Comparison of ENCODE assay signal across 8 cellular contexts in the genomic region with DNA sequence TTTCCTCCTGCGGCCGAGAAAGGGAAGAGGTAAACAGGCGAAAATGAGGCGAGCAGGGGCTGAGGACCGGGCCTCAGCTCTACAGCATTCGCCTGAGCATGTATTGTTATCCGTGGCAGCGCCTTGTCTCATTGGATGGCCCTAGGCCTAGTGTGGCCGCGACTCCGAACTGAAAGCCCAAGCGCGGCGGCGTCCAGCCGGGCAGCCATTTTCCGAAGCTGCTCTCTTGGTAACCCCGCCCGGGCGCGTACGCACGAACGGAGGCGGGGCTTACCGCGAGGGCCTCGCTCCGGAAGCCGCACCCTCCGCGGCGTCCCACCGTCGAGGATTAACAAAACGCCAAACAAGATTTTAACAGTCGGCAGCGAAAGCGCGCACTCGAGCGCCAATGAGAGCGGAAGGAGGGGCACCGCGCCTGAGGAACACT. TPM values are rescaled to one million over a fixed set of nuclear protein-coding genes. Genes with fewer than 3 reads are reported as not detected.
DNase-seq lines count a peak whose midpoint lies in the region; ATAC-seq, FAIRE-seq and TF ChIP-seq lines count a peak whose summit lies in the region.

No MANE protein-coding gene starts in this region.

- peaks cover 38% of the 10 kb centered on the region for H3K4me1 ChIP-seq in CD4-positive, alpha-beta memory T cell (ENCODE audit: insufficient read depth, low read length)
- peaks cover 16% of the 10 kb centered on the region for H3K4me1 ChIP-seq in HAP-1
- H3K4me1 ChIP-seq in body of pancreas, result peaks cover 29% of the 10 kb centered on the region
- peaks cover 8 to 16% of the 10 kb centered on the region in 2 donors for H3K4me1 ChIP-seq in kidney (ENCODE audit: control insufficient read depth in 1 of 2, insufficient read depth in 1 of 2, low read depth in 1 of 2, low read length in 2 of 2)

- intact Hi-C loops in CD4-positive, alpha-beta memory T cell (cut with micrococcal nuclease), result loop anchor here (1.0 to 5.0 kb wide), 6 partner anchors 251 to 1357 kb away; a partner anchor contains a TSS
- intact Hi-C loops in body of pancreas (cut with DNase I) (no loop called here), kidney (cut with DNase I) (no loop called here)

- peak overlapping the region; percentile 95 for H3K4me2 ChIP-seq in SU-DHL-6 (ENCODE audit: low read depth, low read length, poor library complexity, severe bottlenecking)

- peak in 2 of 5 donors; percentile 96 to 100 for DNase-seq in CD4-positive, alpha-beta memory T cell
- peak in 1 of 2 experiments; percentile 99 for DNase-seq in HAP-1 (ENCODE audit: low spot score in 2 of 2)
- peak in 3 of 4 donors; percentile 93 to 97 (median 95) for DNase-seq in body of pancreas
- DNase-seq in kidney, result peak; percentile 99
- DNase-seq in stimulated activated CD4-positive, alpha-beta T cell treated with anti-CD3 and anti-CD28 coated beads, Interleukin-2, amount 100 ng/mL, for 4 hours (ENCODE audit: low read depth), result peak; percentile 94
- no peak for DNase-seq in COR-L47 (lab: John Stamatoyannopoulos, UW)
- no peak for DNase-seq in cerebellar cortex (ENCODE audit: low spot score)

- H3K27ac ChIP-seq in CD4-positive, alpha-beta memory T cell (ENCODE audit: low read depth, low read length), result peak overlapping the region; percentile 97
- H3K27ac ChIP-seq in SU-DHL-6 (ENCODE audit: low read depth, low read length) (peak overlapping the region; percentile 99), body of pancreas (peak overlapping the region; percentile 96 to 98 (median 98)), kidney (ENCODE audit: low read depth in 2 of 2, low read length in 2 of 2) (peak overlapping the region; percentile 98 to 99)

- FAIRE-seq in kidney (lab: Jason Lieb, UNC), result no peak

- peak overlapping the region; percentile 55 to 94 for H3K4me3 ChIP-seq in CD4-positive, alpha-beta memory T cell (ENCODE audit: low read length in 2 of 2)
- H3K4me3 ChIP-seq in HAP-1, result peak overlapping the region; percentile 95
- H3K4me3 ChIP-seq in SU-DHL-6 (ENCODE audit: insufficient read depth, low read length, poor library complexity, severe bottlenecking), result peak overlapping the region; percentile 86
- peak overlapping the region; percentile 67 to 97 for H3K4me3 ChIP-seq in body of pancreas
- H3K4me3 ChIP-seq in kidney (ENCODE audit: low read length in 2 of 2), result peak overlapping the region; percentile 87 to 92

- no peaks in the 10 kb centered on the region for H3K27me3 ChIP-seq in CD4-positive, alpha-beta memory T cell (ENCODE audit: insufficient read depth, low read length)
- H3K27me3 ChIP-seq in HAP-1 (ENCODE audit: low read depth), result no peaks in the 10 kb centered on the region
- H3K27me3 ChIP-seq in SU-DHL-6 (ENCODE audit: low read length), result no peaks in the 10 kb centered on the region
- no peaks in the 10 kb centered on the region for H3K27me3 ChIP-seq in body of pancreas

- peaks cover 7 to 21% of the 10 kb centered on the region in 2 donors for H3K36me3 Mint-ChIP-seq in CD4-positive, alpha-beta memory T cell

- peak; percentile 83 for ATAC-seq in body of pancreas

- in situ Hi-C loops in HAP-1 (cut with MboI; ENCODE audit: low sequenced_read_pairs), result no loop called here

- H3K9me3 ChIP-seq in CD4-positive, alpha-beta memory T cell (ENCODE audit: control insufficient read depth in 1 of 2, low read length in 2 of 2), result no peaks in the 10 kb centered on the region
- no peaks in the 10 kb centered on the region for H3K9me3 ChIP-seq in HAP-1
- no peaks in the 10 kb centered on the region for H3K9me3 ChIP-seq in SU-DHL-6 (ENCODE audit: insufficient read depth, low read length)
- no peaks in the 10 kb centered on the region for H3K9me3 ChIP-seq in body of pancreas
- no peaks in the 10 kb centered on the region for H3K9me3 ChIP-seq in kidney (ENCODE audit: control insufficient read depth in 1 of 2, low read length in 2 of 2)

- H3F3A ChIP-seq in SU-DHL-6 (ENCODE audit: insufficient read depth), result peaks cover 6% of the 10 kb centered on the region

- peaks cover 28% of the 10 kb centered on the region for H4K20me1 ChIP-seq in SU-DHL-6 (ENCODE audit: low read depth, low read length)

- H3K4me3 Mint-ChIP-seq in CD4-positive, alpha-beta memory T cell, result peak overlapping the region; percentile 87 to 97 (median 96)

- peaks cover 44% of the 10 kb centered on the region for H3K79me2 ChIP-seq in SU-DHL-6 (ENCODE audit: insufficient read depth, low read length)

- H3K27ac Mint-ChIP-seq in CD4-positive, alpha-beta memory T cell, result peak overlapping the region; percentile 97 to 100 (median 99)

- WGBS in body of pancreas, 2 donors, result 0 to 1% methylated on average over 18 to 45 of the region's 45 CpGs

- no peak for TF ChIP-seq CTCF in SU-DHL-6 (IDR thresholded peaks at IDR 0.05; ENCODE audit: insufficient read depth, low read length, poor library complexity, severe bottlenecking)
- TF ChIP-seq CTCF in body of pancreas (IDR thresholded peaks at IDR 0.05), result no peak
- TF ChIP-seq CTCF in kidney (IDR thresholded peaks at IDR 0.05; ENCODE audit: borderline replicate concordance, extremely low read depth, insufficient read depth), result no peak

- CTCF ChIA-PET in CD4-positive, alpha-beta memory T cell (lab: Charles Lee; ENCODE audit: partially characterized antibody), result interaction anchor here (1.1 to 1.4 kb wide), 3 partner anchors 11 to 310 kb away, joined by 3 to 4 read pairs (median 3); a partner anchor contains a TSS

- peaks cover 23 to 52% (median 33%) of the 10 kb centered on the region in 4 donors for H3K4me1 Mint-ChIP-seq in CD4-positive, alpha-beta memory T cell

- no peaks in the 10 kb centered on the region for H3K9me2 ChIP-seq in SU-DHL-6 (replicated peaks; ENCODE audit: insufficient read depth, low read length)

- POLR2A ChIA-PET in CD4-positive, alpha-beta memory T cell (lab: Charles Lee; ENCODE audit: partially characterized antibody), result interaction anchor here (0.6 to 2.1 kb wide), 16 partner anchors 10 to 1157 kb away, joined by 3 to 14 read pairs (median 4); a partner anchor contains a TSS

- TF ChIP-seq POLR2A in body of pancreas (IDR thresholded peaks at IDR 0.05), result peak; percentile 91 to 98 (median 97)

- H3K9ac ChIP-seq in SU-DHL-6 (ENCODE audit: low read length) (peak overlapping the region; percentile 100), kidney (ENCODE audit: low read length in 2 of 2) (peak overlapping the region; percentile 90 to 97)

- no peaks in the 10 kb centered on the region for H3K36me3 ChIP-seq in CD4-positive, alpha-beta memory T cell (ENCODE audit: insufficient read depth, low read length)
- H3K36me3 ChIP-seq in HAP-1 (replicated peaks), result peaks cover 9% of the 10 kb centered on the region
- H3K36me3 ChIP-seq in SU-DHL-6 (ENCODE audit: low read length), result peaks cover 4% of the 10 kb centered on the region
- H3K36me3 ChIP-seq in body of pancreas (replicated peaks in 1 of 2; ENCODE audit: insufficient read depth in 1 of 2, low read depth in 2 of 2), result no peaks in the 10 kb centered on the region
- no peaks in the 10 kb centered on the region for H3K36me3 ChIP-seq in kidney (ENCODE audit: control insufficient read depth in 1 of 2, insufficient read depth in 2 of 2, low read length in 2 of 2)

- H2AFZ ChIP-seq in SU-DHL-6 (ENCODE audit: low read depth, low read length, severe bottlenecking), result peak overlapping the region; percentile 87

- peaks cover 0 to 3% (median 0%) of the 10 kb centered on the region in 8 donors for H3K9me3 Mint-ChIP-seq in CD4-positive, alpha-beta memory T cell

- H3K27me3 Mint-ChIP-seq in CD4-positive, alpha-beta memory T cell, result peaks cover 0 to 2% of the 10 kb centered on the region in 2 donors

RNA-seq across cellular contexts. Expression of a gene that starts 0.8 kb away (rescaled TPM):
- total RNA-seq in CD4-positive, alpha-beta memory T cell, result 10 to 100 TPM; 46.3 to 50.0 TPM
- polyA plus RNA-seq in CD4-positive, alpha-beta memory T cell, result 10 to 100 TPM; 30.2 to 34.8 TPM
- total RNA-seq in body of pancreas (10 to 100 TPM in 1 of 2 donors, 1 to 10 TPM in 1; 8.2 to 12.5 TPM), kidney (27.1 TPM)
- 10.0 TPM for polyA plus RNA-seq in kidney (ENCODE audit: insufficient read depth, low read depth, low replicate concordance)

Comparison
In these comparisons a context has a peak if more than half of its experiments do, and no peak if none do; other contexts are left out.
1. DNase-seq: peak in body of pancreas (3 of 4), kidney (single experiment) and stimulated activated CD4-positive, alpha-beta T cell treated with anti-CD3 and anti-CD28 coated beads, Interleukin-2, amount 100 ng/mL, for 4 hours (single experiment); none in COR-L47 (single experiment) and cerebellar cortex (single experiment).
2. Peak in every context shown above with its lines, with median percentiles within 50 percentile points of each other: H3K27ac ChIP-seq and H3K4me3 ChIP-seq.